ENCODE assay signal across 29 cellular contexts in the genomic region with DNA sequence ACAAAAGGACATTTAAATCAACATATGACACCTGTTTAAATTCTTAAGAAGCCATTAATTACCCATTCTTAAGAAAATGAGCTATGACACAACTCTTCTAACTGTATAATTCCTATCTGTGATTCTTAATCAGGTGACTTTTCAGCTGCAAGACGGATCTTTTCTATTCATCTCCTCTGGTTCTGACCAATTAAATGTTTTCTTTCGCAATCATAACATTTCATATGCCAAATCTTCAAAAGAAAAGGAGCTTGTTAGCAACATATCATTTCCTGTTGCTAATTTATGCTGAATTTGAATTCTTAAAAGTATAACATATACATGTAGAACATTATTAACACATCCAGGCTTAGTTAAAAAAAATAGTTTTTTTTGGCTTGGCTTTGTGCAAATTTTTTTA.
"Had no signal": no experiment of that assay in that cellular context is flagged by ENCODE, and none has a peak within 500 bp of the region (broad histone marks: within the 10 kb centered on the region; RNA-seq: fewer than 3 reads in every experiment).

No MANE protein-coding gene starts in this region.

- H3K27ac Mint-ChIP-seq: dendritic cell treated with granulocyte-macrophage colony-stimulating factor and Interleukin-4, amounts not matched to agents 40 ng/mL and 50 ng/mL, for 4 days; endodermal cell; mesothelial cell of epicardium; natural killer cell treated with Interleukin-12 subunit alpha and Interleukin-12 subunit beta and Interleukin-15 and Interleukin-18, amount 100 ng/mL, for 72 hours; stimulated activated memory B cell treated with anti-CD40 and anti-IgM and Interleukin-4, amounts not matched to agents 10 μg/mL and 1 μg/mL and 100 μg/mL, for 72 hours; type B pancreatic cell had no signal

- H3K9me3 ChIP-seq: colonic mucosa, esophagus muscularis mucosa, heart right ventricle, left lung, mucosa of descending colon, neutrophil, prostate gland, right atrium auricular region, spleen, testis, tibial artery had no signal

- H3K36me3 ChIP-seq: prostate gland, right atrium auricular region, tibial artery had no signal

- H3K27ac ChIP-seq: colonic mucosa, esophagus muscularis mucosa, foreskin keratinocyte, heart right ventricle, left lung, neutrophil, prostate gland, right atrium auricular region, skin epidermis, spleen, testis, tibial artery had no signal

- DNase-seq: colonic mucosa; effector CD8-positive, alpha-beta T cell; foreskin keratinocyte; glutamatergic neuron; heart right ventricle; immature natural killer cell; left cardiac atrium; left lung; mesenchymal stem cell; mucosa of descending colon; naive B cell; spleen; stimulated activated CD4-positive, alpha-beta T cell treated with anti-CD3 and anti-CD28 coated beads, Interleukin-4, amount 100 ng/mL, for 4 hours; stimulated activated naive CD8-positive, alpha-beta T cell treated with anti-CD3 and anti-CD28 coated beads, Interleukin-15, Interleukin-2, amounts not matched to agents 100 U/mL and 50 U/mL, for 24 hours; substantia nigra; tibial artery had no signal

- H3K4me3 Mint-ChIP-seq: dendritic cell treated with granulocyte-macrophage colony-stimulating factor and Interleukin-4, amounts not matched to agents 40 ng/mL and 50 ng/mL, for 4 days; endodermal cell; immature natural killer cell; mesothelial cell of epicardium; naive B cell; natural killer cell treated with Interleukin-12 subunit alpha and Interleukin-12 subunit beta and Interleukin-15 and Interleukin-18, amount 100 ng/mL, for 72 hours; neural crest cell; stimulated activated memory B cell treated with anti-CD40 and anti-IgM and Interleukin-4, amounts not matched to agents 10 μg/mL and 1 μg/mL and 100 μg/mL, for 72 hours; type B pancreatic cell had no signal

- H3K4me1 ChIP-seq: colonic mucosa, esophagus muscularis mucosa, heart right ventricle, left lung, prostate gland, right atrium auricular region, spleen, testis, tibial artery had no signal

- H3K36me3 Mint-ChIP-seq: mesothelial cell of epicardium had no signal

- H3K4me3 ChIP-seq: colonic mucosa, esophagus muscularis mucosa, heart right ventricle, left lung, mucosa of descending colon, prostate gland, right atrium auricular region, skin epidermis, spleen, testis, tibial artery had no signal

- ATAC-seq: foreskin keratinocyte; heart right ventricle; left cardiac atrium; left lung; mucosa of descending colon; natural killer cell treated with Interleukin-12 subunit alpha and Interleukin-12 subunit beta and Interleukin-15 and Interleukin-18, amount 100 ng/mL, for 72 hours; stimulated activated memory B cell treated with anti-CD40 and anti-IgM and Interleukin-4, amounts not matched to agents 10 μg/mL and 1 μg/mL and 100 μg/mL, for 72 hours; stimulated activated naive CD8-positive, alpha-beta T cell treated with anti-CD3 and anti-CD28 coated beads, Interleukin-15, Interleukin-2, amounts not matched to agents 100 U/mL and 50 U/mL, for 24 hours had no signal

- H3K27me3 Mint-ChIP-seq: dendritic cell treated with granulocyte-macrophage colony-stimulating factor and Interleukin-4, amounts not matched to agents 40 ng/mL and 50 ng/mL, for 4 days; naive B cell; natural killer cell treated with Interleukin-12 subunit alpha and Interleukin-12 subunit beta and Interleukin-15 and Interleukin-18, amount 100 ng/mL, for 72 hours; stimulated activated memory B cell treated with anti-CD40 and anti-IgM and Interleukin-4, amounts not matched to agents 10 μg/mL and 1 μg/mL and 100 μg/mL, for 72 hours; type B pancreatic cell had no signal

- H3K4me1 Mint-ChIP-seq: immature natural killer cell had no signal

- H3K27me3 ChIP-seq: colonic mucosa, esophagus muscularis mucosa, foreskin keratinocyte, heart right ventricle, left lung, neutrophil, right atrium auricular region, spleen, testis, tibial artery had no signal
